Comparison of ENCODE assay signal across 2 cellular contexts in genomic region chr7:69608049-69608448, GRCh38.
TF ChIP-seq lines count a peak whose summit lies in the region.

No MANE protein-coding gene starts in this region.

TF ChIP-seq in HEK293, 187 proteins besides CTCF, POLR2A, EP300 and RAD21 (continues in another document):
- TF ChIP-seq ZNF394 (tag by site-specific recombination; IDR thresholded peaks at IDR 0.05; ENCODE audit: borderline replicate concordance) (0 out of 2 replicates have a peak, but pooled peaks have one; percentile 15), ZNF366 (tag by site-specific recombination; conservative IDR thresholded peaks at IDR 0.05) (0 out of 2 replicates have a peak, but pooled peaks have one; percentile 16), ZXDB (tag by site-specific recombination; IDR thresholded peaks at IDR 0.05) (no peak), PRDM6 (tag by site-specific recombination; IDR thresholded peaks at IDR 0.05) (peak; percentile 93), ZNF2 (tag by site-specific recombination; IDR thresholded peaks at IDR 0.05) (0 out of 2 replicates have a peak, but pooled peaks have one; percentile 34), ZSCAN5A (tag by site-specific recombination; IDR thresholded peaks at IDR 0.05) (no peak), WT1 (tag by site-specific recombination; IDR thresholded peaks at IDR 0.05) (0 out of 2 replicates have a peak, but pooled peaks have one; percentile 38), ZBTB11 (tag by site-specific recombination; conservative IDR thresholded peaks at IDR 0.05; ENCODE audit: low read depth) (no peak), IKZF3 (tag by site-specific recombination; IDR thresholded peaks at IDR 0.05) (peak; percentile 65), PATZ1 (tag by site-specific recombination; IDR thresholded peaks at IDR 0.05) (peak; percentile 35), ZNF600 (tag by site-specific recombination; IDR thresholded peaks at IDR 0.05) (peak; percentile 73), ZNF623 (tag by site-specific recombination; IDR thresholded peaks at IDR 0.05) (no peak), INSM2 (tag by site-specific recombination; IDR thresholded peaks at IDR 0.05) (no peak), GLIS1 (tag by site-specific recombination; IDR thresholded peaks at IDR 0.05) (peak; percentile 37; the same call in 1 of the 2 replicates)

TF ChIP-seq in H1, 55 proteins besides CTCF, POLR2A, EP300 and RAD21:
- no peak for TF ChIP-seq SIRT6 (IDR thresholded peaks at IDR 0.05; ENCODE audit: low read length)
- peak; percentile 23 for TF ChIP-seq EZH2 (IDR thresholded peaks at IDR 0.05; ENCODE audit: low read depth, low read length, severe bottlenecking)
- no peak for TF ChIP-seq JUND (IDR thresholded peaks at IDR 0.05; ENCODE audit: low read length)
- TF ChIP-seq JUN (IDR thresholded peaks at IDR 0.05; ENCODE audit: low read depth, low read length) = no peak
- no peak for TF ChIP-seq TAF7 (optimal IDR thresholded peaks at IDR 0.05; ENCODE audit: borderline replicate concordance, low read depth, low read length)
- TF ChIP-seq CBX8 (IDR thresholded peaks at IDR 0.05; ENCODE audit: borderline replicate concordance, low read depth, low read length) = 0 out of 2 replicates have a peak, but pooled peaks have one; percentile 57
- TF ChIP-seq RNF2 (IDR thresholded peaks at IDR 0.05; ENCODE audit: borderline replicate concordance, low read depth, low read length, missing control alignments, poor library complexity, severe bottlenecking) = peak; percentile 76
- TF ChIP-seq GTF2F1 (IDR thresholded peaks at IDR 0.05; ENCODE audit: borderline replicate concordance, low read depth, low read length) = no peak
- TF ChIP-seq SUZ12 (IDR thresholded peaks at IDR 0.05; ENCODE audit: low read length) = peak; percentile 60
